Comparison of ENCODE assay signal across 21 cellular contexts in the genomic region with DNA sequence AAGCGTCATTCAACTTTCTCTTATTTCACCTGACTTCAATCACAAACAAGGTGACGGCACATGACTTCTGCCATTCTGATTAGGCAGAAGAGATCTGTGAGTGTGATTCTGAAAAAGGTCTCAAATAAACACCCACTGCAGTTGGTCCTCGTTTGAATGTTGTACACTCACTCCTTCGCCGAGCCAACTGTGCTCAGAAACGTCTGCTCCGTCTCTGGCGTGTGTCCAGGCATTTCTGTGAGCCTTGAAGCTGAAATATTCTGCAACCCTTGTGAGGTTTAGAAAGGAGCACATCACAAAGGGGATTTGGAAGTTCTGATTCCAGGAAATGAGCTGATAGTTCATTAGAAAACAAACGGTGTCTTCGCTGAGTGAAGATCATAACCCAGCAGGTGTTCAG.
DNase-seq lines count a peak whose midpoint lies in the region; ATAC-seq and TF ChIP-seq lines count a peak whose summit lies in the region.
"Had no signal": no experiment of that assay in that cellular context is flagged by ENCODE, and none has a peak within 500 bp of the region (broad histone marks: within the 10 kb centered on the region; RNA-seq: fewer than 3 reads in every experiment).

No MANE protein-coding gene starts in this region.

- no peak for ATAC-seq in GM21619 (IDR thresholded peaks at IDR 0.05; ENCODE audit: unreplicated experiment)
- ATAC-seq: A549; activated CD8-positive, alpha-beta memory T cell treated with anti-CD3 and anti-CD28 coated beads, Interleukin-2, amount 10 ng/mL, durations not matched to agents 7 days and 5 days; activated T-helper 17 cell treated with anti-CD3 and anti-CD28 coated beads, Interleukin-2, amount 50 U/mL, for 72 hours; natural killer cell treated with Interleukin-12 subunit alpha and Interleukin-12 subunit beta and Interleukin-15 and Interleukin-18, amount 100 ng/mL, for 72 hours; Panc1 had no signal

- peak; percentile 38 for DNase-seq in NCI-H345 (lab: John Stamatoyannopoulos, UW)
- DNase-seq in NCI-H345 treated with DMSO at 0.1 percent for 48 hours (lab: John Stamatoyannopoulos, UW; ENCODE audit: unreplicated experiment): no peak
- peak; percentile 52 for DNase-seq in NCI-H1105 treated with DMSO at 0.1 percent for 48 hours (lab: John Stamatoyannopoulos, UW)
- DNase-seq in fibroblast of pulmonary artery (ENCODE audit: low read depth): peak; percentile 8
- peak; percentile 40 for DNase-seq in renal cortical epithelial cell (ENCODE audit: low read depth)
- no peak for DNase-seq in T1000 (lab: John Stamatoyannopoulos, UW)
- DNase-seq in DMS114 treated with DMSO at 0.1 percent for 48 hours (lab: John Stamatoyannopoulos, UW; ENCODE audit: unreplicated experiment): no peak
- DNase-seq: activated CD4-positive, alpha-beta T cell treated with anti-CD3 and anti-CD28 coated beads for 1 hour; activated CD8-positive, alpha-beta memory T cell treated with anti-CD3 and anti-CD28 coated beads, Interleukin-2, amount 10 ng/mL, durations not matched to agents 7 days and 5 days; cortex of kidney; DMS153; foreskin melanocyte; mesendoderm; MG63; NCI-H82 had no signal

- no peak for TF ChIP-seq CTCF in fibroblast of pulmonary artery (IDR thresholded peaks at IDR 0.05; ENCODE audit: low read length, missing control alignments)

- H3K4me3 ChIP-seq in fibroblast of pulmonary artery (replicated peaks; ENCODE audit: low read depth, low read length): no peak overlapping the region
- H3K4me3 ChIP-seq: A549; BLaER1 treated with 17β-estradiol and CSF1 and Interleukin-3, amounts not matched to agents 10 nM and 100 nM; MG63 had no signal

Comparison
In these comparisons a context has a peak if more than half of its experiments do, and no peak if none do; other contexts are left out.
1. DNase-seq: peak in NCI-H345 (single experiment), NCI-H1105 treated with DMSO at 0.1 percent for 48 hours (single experiment), fibroblast of pulmonary artery (single experiment) and renal cortical epithelial cell (single experiment); none in NCI-H345 treated with DMSO at 0.1 percent for 48 hours (single experiment), T1000 (single experiment) and DMS114 treated with DMSO at 0.1 percent for 48 hours (single experiment).